Comparison of ENCODE assay signal across 19 cellular contexts in genomic region chr20:11867286-11867921, GRCh38.
"Had no signal": no experiment of that assay in that cellular context is flagged by ENCODE, and none has a peak within 500 bp of the region (broad histone marks: within the 10 kb centered on the region; RNA-seq: fewer than 3 reads in every experiment).

No MANE protein-coding gene starts in this region.

- H3K4me1 ChIP-seq: gastroesophageal sphincter, lower lobe of right lung, right atrium auricular region, transverse colon had no signal

- FAIRE-seq: endothelial cell of umbilical vein had no signal

- DNase-seq: activated CD4-positive, alpha-beta T cell treated with anti-CD3 and anti-CD28 coated beads, Interleukin-2, amount 50 U/mL, for 48 hours; activated CD8-positive, alpha-beta memory T cell treated with anti-CD3 and anti-CD28 coated beads, Interleukin-2, amount 10 ng/mL, durations not matched to agents 7 days and 5 days; activated effector memory CD4-positive, alpha-beta T cell treated with Interleukin-2 at 50 U/mL for 16 hours; activated T-cell treated with anti-CD3 and anti-CD28 coated beads, Interleukin-2, amount 50 U/mL, for 24 hours; central memory CD4-positive, alpha-beta T cell; cortex of kidney; effector CD8-positive, alpha-beta T cell; left cardiac atrium; lower lobe of right lung; nephron progenitor cell; occipital lobe; small intestine; stimulated activated CD4-positive, alpha-beta T cell treated with anti-CD3 and anti-CD28 coated beads, Interleukin-4, amount 100 ng/mL, for 24 hours; stimulated activated naive CD4-positive, alpha-beta T cell; transverse colon; WERI-Rb-1 had no signal

- H3K27ac ChIP-seq: gastroesophageal sphincter, lower lobe of right lung, right atrium auricular region, transverse colon, WERI-Rb-1 had no signal

- H3K4me3 ChIP-seq: gastroesophageal sphincter, lower lobe of right lung, right atrium auricular region, transverse colon had no signal

- ATAC-seq: activated CD8-positive, alpha-beta memory T cell treated with anti-CD3 and anti-CD28 coated beads, Interleukin-2, amount 10 ng/mL, durations not matched to agents 7 days and 5 days; gastroesophageal sphincter; left cardiac atrium; lower lobe of right lung had no signal

- H3K27me3 ChIP-seq: gastroesophageal sphincter, right atrium auricular region, transverse colon had no signal

- H3K36me3 ChIP-seq: gastroesophageal sphincter, lower lobe of right lung, right atrium auricular region, transverse colon, WERI-Rb-1 had no signal

- H3K9me3 ChIP-seq: gastroesophageal sphincter, lower lobe of right lung, right atrium auricular region, transverse colon had no signal
